9 cellular contexts compared by ENCODE assay signal in genomic region chr12:98513379-98514318, GRCh38. TPM values are rescaled to one million over a fixed set of nuclear protein-coding genes. Genes with fewer than 3 reads are reported as not detected.
DNase-seq lines count a peak whose midpoint lies in the region; ATAC-seq and TF ChIP-seq lines count a peak whose summit lies in the region.
"Had no signal": no experiment of that assay in that cellular context is flagged by ENCODE, and none has a peak within 500 bp of the region (broad histone marks: within the 10 kb centered on the region; RNA-seq: fewer than 3 reads in every experiment).

No MANE protein-coding gene starts in this region.

- TF ChIP-seq CTCF in gastroesophageal sphincter (IDR thresholded peaks at IDR 0.05) (no peak), thoracic aorta (IDR thresholded peaks at IDR 0.05) (no peak)

- H3K9me3 ChIP-seq in SJSA1 (replicated peaks) (no peaks in the 10 kb centered on the region), gastroesophageal sphincter (no peaks in the 10 kb centered on the region), thoracic aorta (no peaks in the 10 kb centered on the region)

- peak overlapping the region; percentile 90 for H3K4me3 Mint-ChIP-seq in activated CD8-positive, alpha-beta memory T cell treated with anti-CD3 and anti-CD28 coated beads, Interleukin-2, amount 10 ng/mL, durations not matched to agents 7 days and 5 days

- no peak for DNase-seq in activated CD8-positive, alpha-beta memory T cell treated with anti-CD3 and anti-CD28 coated beads, Interleukin-2, amount 10 ng/mL, durations not matched to agents 7 days and 5 days
- no peak for DNase-seq in activated CD8-positive, alpha-beta memory T cell treated with anti-CD3 and anti-CD28 coated beads, Interleukin-2, amount 50 U/mL, for 48 hours
- no peak for DNase-seq in SJSA1 (ENCODE audit: low read depth in 1 of 2, low spot score in 2 of 2)
- no peak for DNase-seq in thoracic aorta (ENCODE audit: low spot score)
- DNase-seq in midbrain (lab: John Stamatoyannopoulos, UW): no peak
- DNase-seq: DMS 273 treated with DMSO at 0.1 percent for 48 hours had no signal

- H3K4me3 ChIP-seq in SJSA1: peak overlapping the region; percentile 88
- no peak overlapping the region for H3K4me3 ChIP-seq in gastroesophageal sphincter
- H3K4me3 ChIP-seq in thoracic aorta: peak overlapping the region; percentile 95

- no peak for ATAC-seq in activated CD8-positive, alpha-beta memory T cell treated with anti-CD3 and anti-CD28 coated beads, Interleukin-2, amount 10 ng/mL, durations not matched to agents 7 days and 5 days
- ATAC-seq in gastroesophageal sphincter (no peak), thoracic aorta (ENCODE audit: insufficient number of reproducible peaks, low FRiP score, low read depth) (no peak), HG02588 (IDR thresholded peaks at IDR 0.05; ENCODE audit: unreplicated experiment) (no peak), GM18909 (IDR thresholded peaks at IDR 0.05; ENCODE audit: poor library complexity, unreplicated experiment) (no peak)

- H3K27ac ChIP-seq in SJSA1: peak overlapping the region; percentile 95
- H3K27ac ChIP-seq in gastroesophageal sphincter: peak overlapping the region in 3 of 4 donors; percentile 89 to 98 (median 93)
- peak overlapping the region in 1 of 2 donors; percentile 85 for H3K27ac ChIP-seq in thoracic aorta

- H3K27me3 Mint-ChIP-seq in activated CD8-positive, alpha-beta memory T cell treated with anti-CD3 and anti-CD28 coated beads, Interleukin-2, amount 10 ng/mL, durations not matched to agents 7 days and 5 days: no peaks in the 10 kb centered on the region

- WGBS in gastroesophageal sphincter (ENCODE audit: low coverage in 1 of 2), 2 donors: 66 to 88% methylated on average over 8 of the region's 8 CpGs

- H3K27me3 ChIP-seq in SJSA1 (replicated peaks): no peaks in the 10 kb centered on the region
- no peaks in the 10 kb centered on the region for H3K27me3 ChIP-seq in gastroesophageal sphincter
- H3K27me3 ChIP-seq in thoracic aorta (replicated peaks; ENCODE audit: insufficient read depth): no peaks in the 10 kb centered on the region

- TF ChIP-seq EP300 in gastroesophageal sphincter (IDR thresholded peaks at IDR 0.05): no peak

- no peak for TF ChIP-seq POLR2A in gastroesophageal sphincter (IDR thresholded peaks at IDR 0.05)

- H3K36me3 ChIP-seq in SJSA1 (peaks cover 31% of the 10 kb centered on the region), gastroesophageal sphincter (no peaks in the 10 kb centered on the region), thoracic aorta (no peaks in the 10 kb centered on the region)

- peaks cover 15% of the 10 kb centered on the region for H3K4me1 Mint-ChIP-seq in activated CD8-positive, alpha-beta memory T cell treated with anti-CD3 and anti-CD28 coated beads, Interleukin-2, amount 10 ng/mL, durations not matched to agents 7 days and 5 days

- CTCF ChIA-PET in activated CD8-positive, alpha-beta memory T cell treated with anti-CD3 and anti-CD28 coated beads, Interleukin-2, amount 10 ng/mL, durations not matched to agents 7 days and 5 days (lab: Charles Lee): interaction anchor here (0.9 to 9.2 kb wide), 3 partner anchors 9 to 26 kb away, joined by 3 to 78 read pairs (median 5); no protein-coding TSS in a partner anchor

- peaks cover 37% of the 10 kb centered on the region for H3K36me3 Mint-ChIP-seq in activated CD8-positive, alpha-beta memory T cell treated with anti-CD3 and anti-CD28 coated beads, Interleukin-2, amount 10 ng/mL, durations not matched to agents 7 days and 5 days

- H3K9me3 Mint-ChIP-seq in activated CD8-positive, alpha-beta memory T cell treated with anti-CD3 and anti-CD28 coated beads, Interleukin-2, amount 10 ng/mL, durations not matched to agents 7 days and 5 days (ENCODE audit: low read depth): no peaks in the 10 kb centered on the region

- H3K27ac Mint-ChIP-seq in activated CD8-positive, alpha-beta memory T cell treated with anti-CD3 and anti-CD28 coated beads, Interleukin-2, amount 10 ng/mL, durations not matched to agents 7 days and 5 days: peak overlapping the region; percentile 97

- H3K4me1 ChIP-seq in SJSA1 (replicated peaks) (peaks cover 9% of the 10 kb centered on the region), gastroesophageal sphincter (peaks cover 0 to 35% (median 15%) of the 10 kb centered on the region in 3 donors), thoracic aorta (ENCODE audit: control insufficient read depth in 1 of 2, low read depth in 2 of 2) (peaks cover 15 to 24% of the 10 kb centered on the region in 2 donors)

RNA-seq across cellular contexts. Expression of gene TMPO, which starts 1.7 kb away (rescaled TPM):
- total RNA-seq in activated CD8-positive, alpha-beta memory T cell treated with anti-CD3 and anti-CD28 coated beads, Interleukin-2, amount 10 ng/mL, durations not matched to agents 7 days and 5 days: 100 to 1,000 TPM; 366 to 399 TPM
- total RNA-seq in SJSA1 (2014; rRNA removed; shearing (Covaris generic)): 271 and 276 TPM in 2 replicates
- total RNA-seq in gastroesophageal sphincter (10 to 100 TPM; 42.3 to 56.7 (median 53.7) TPM), thoracic aorta (10 to 100 TPM; 41.7 to 52.6 TPM)

Comparison
In these comparisons a context has a peak if more than half of its experiments do, and no peak if none do; other contexts are left out.
1. H3K4me3 ChIP-seq: peak in SJSA1 (single experiment) and thoracic aorta (single experiment); none in gastroesophageal sphincter (0 of 2).